ENCODE assay signal across 8 cellular contexts in the genomic region with DNA sequence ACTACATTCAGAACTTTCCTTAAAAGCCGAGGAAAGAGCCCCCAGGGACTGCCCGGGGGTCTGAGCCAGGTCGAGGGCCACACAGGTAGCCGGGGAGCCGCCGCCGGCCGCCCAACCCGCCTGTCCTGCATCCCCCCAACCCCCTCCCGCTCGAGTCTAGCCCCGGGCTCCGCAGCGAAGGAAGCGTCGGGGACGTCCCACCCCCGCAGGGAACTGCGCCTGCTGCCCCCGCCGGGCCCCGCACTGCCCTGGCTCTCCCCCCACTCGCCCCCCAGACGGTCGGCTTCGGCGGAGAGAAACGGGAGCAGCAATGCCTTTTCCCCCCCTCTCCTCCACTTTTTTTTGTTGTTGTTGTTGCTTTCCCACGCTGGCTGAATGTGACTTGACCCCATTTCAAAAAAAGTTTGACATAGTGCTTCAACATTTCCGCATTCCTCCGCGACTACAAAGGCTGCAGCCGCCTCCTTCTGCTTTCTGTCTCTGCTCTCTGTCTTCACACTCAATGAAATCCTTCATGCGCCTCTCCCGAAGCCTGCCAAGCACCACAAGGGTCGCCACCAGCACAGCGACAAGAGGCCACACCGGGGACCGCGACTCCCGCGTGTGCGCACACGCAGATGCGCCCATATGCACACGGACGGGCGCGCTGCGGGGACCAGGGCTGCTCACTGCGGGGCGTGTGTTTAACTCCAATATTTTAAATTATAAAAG. TPM values are rescaled to one million over a fixed set of nuclear protein-coding genes. Genes with fewer than 3 reads are reported as not detected.
A peak's percentile ranks its signal among the peaks of the same experiment; 100 is the strongest.
DNase-seq lines count a peak whose midpoint lies in the region; ATAC-seq, FAIRE-seq and TF ChIP-seq lines count a peak whose summit lies in the region.

No MANE protein-coding gene starts in this region.

- H3K79me2 ChIP-seq in osteoblast (ENCODE audit: insufficient read depth, low read length): peaks cover 48% of the 10 kb centered on the region

- ATAC-seq in HG02798 (IDR thresholded peaks at IDR 0.05; ENCODE audit: poor library complexity, unreplicated experiment): no peak

- POLR2A ChIA-PET in HEK293T (lab: Yijun Ruan, JAX): no interaction called here

- no peak for TF ChIP-seq CTCF in osteoblast (IDR thresholded peaks at IDR 0.05; ENCODE audit: extremely low read depth, low read depth, low read length)

- FAIRE-seq in urothelium cell line (lab: Jason Lieb, UNC): no peak

- H3K27me3 ChIP-seq in osteoblast (ENCODE audit: insufficient read depth, low read length): no peaks in the 10 kb centered on the region

- peak; percentile 59 for DNase-seq in Ammon's horn (ENCODE audit: low spot score)
- DNase-seq in HEK293T (ENCODE audit: extremely low spot score): peak; percentile 42
- DNase-seq in SIG-M5 (lab: John Stamatoyannopoulos, UW): peak; percentile 19
- DNase-seq in activated naive CD4-positive, alpha-beta T cell (lab: John Stamatoyannopoulos, UW): peak; percentile 16 to 36 (median 25)
- DNase-seq in glomerular visceral epithelial cell (ENCODE audit: extremely low spot score): peak; percentile 72
- peak; percentile 90 for DNase-seq in osteoblast (ENCODE audit: insufficient read length, low spot score, missing footprints)
- DNase-seq in urothelium cell line (ENCODE audit: low spot score): peak; percentile 73

- no peaks in the 10 kb centered on the region for H3K9me3 ChIP-seq in osteoblast (ENCODE audit: low read depth, low read length)

- no peaks in the 10 kb centered on the region for H4K20me1 ChIP-seq in osteoblast (ENCODE audit: insufficient read depth, low read length)

- peaks cover 6% of the 10 kb centered on the region for H3K36me3 ChIP-seq in osteoblast (ENCODE audit: insufficient read depth, low read length)

- peak overlapping the region; percentile 80 for H2AFZ ChIP-seq in osteoblast (ENCODE audit: low read length)

- CTCF ChIA-PET in HEK293T (lab: Yijun Ruan, JAX): no interaction called here

- H3K27ac ChIP-seq in osteoblast (ENCODE audit: low read depth, low read length): peak overlapping the region; percentile 98

- peak overlapping the region; percentile 99 for H3K4me2 ChIP-seq in osteoblast (ENCODE audit: insufficient read depth, low read length)

- H3K4me3 ChIP-seq in osteoblast (ENCODE audit: insufficient read depth, low read length): peak overlapping the region; percentile 95

- H3K4me1 ChIP-seq in osteoblast (ENCODE audit: insufficient read depth, low read length): peaks cover 17% of the 10 kb centered on the region

TF ChIP-seq in HEK293T, 16 proteins besides CTCF, POLR2A, EP300 and RAD21:
- TF ChIP-seq TARDBP (IDR thresholded peaks at IDR 0.05) (no peak), FOXM1 (IDR thresholded peaks at IDR 0.05; ENCODE audit: borderline replicate concordance) (no peak), SUZ12 (IDR thresholded peaks at IDR 0.05) (no peak), FOXK2 (IDR thresholded peaks at IDR 0.05) (no peak), ZNF384 (IDR thresholded peaks at IDR 0.05) (no peak; the same call in 1 of the 2 replicates), HDGF (IDR thresholded peaks at IDR 0.05; ENCODE audit: borderline replicate concordance) (no peak), L3MBTL2 (conservative IDR thresholded peaks at IDR 0.05) (peak; percentile 74), CTBP1 (IDR thresholded peaks at IDR 0.05; ENCODE audit: borderline replicate concordance) (peak; percentile 60; the same call in 1 of the 2 replicates), LEF1 (IDR thresholded peaks at IDR 0.05; ENCODE audit: borderline replicate concordance) (no peak), FOXA1 (IDR thresholded peaks at IDR 0.05) (no peak), ELF4 (IDR thresholded peaks at IDR 0.05) (peak; percentile 25; the same call in 1 of the 2 replicates), SP1 (IDR thresholded peaks at IDR 0.05) (no peak), BHLHE40 (IDR thresholded peaks at IDR 0.05; ENCODE audit: borderline replicate concordance) (no peak), NFRKB (IDR thresholded peaks at IDR 0.05) (no peak)
- TF ChIP-seq, protein P1, sequence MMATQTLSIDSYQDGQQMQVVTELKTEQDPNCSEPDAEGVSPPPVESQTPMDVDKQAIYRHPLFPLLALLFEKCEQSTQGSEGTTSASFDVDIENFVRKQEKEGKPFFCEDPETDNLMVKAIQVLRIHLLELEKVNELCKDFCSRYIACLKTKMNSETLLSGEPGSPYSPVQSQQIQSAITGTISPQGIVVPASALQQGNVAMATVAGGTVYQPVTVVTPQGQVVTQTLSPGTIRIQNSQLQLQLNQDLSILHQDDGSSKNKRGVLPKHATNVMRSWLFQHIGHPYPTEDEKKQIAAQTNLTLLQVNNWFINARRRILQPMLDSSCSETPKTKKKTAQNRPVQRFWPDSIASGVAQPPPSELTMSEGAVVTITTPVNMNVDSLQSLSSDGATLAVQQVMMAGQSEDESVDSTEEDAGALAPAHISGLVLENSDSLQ (IDR thresholded peaks at IDR 0.05): no peak
TF ChIP-seq in HEK293T: peak in this region for 3.

RNA-seq across cellular contexts. Expression of gene CDK6, which starts 1.1 kb away (rescaled TPM):
- total RNA-seq in osteoblast: 40.4 and 45.6 TPM in 2 replicates

Comparison
In these comparisons a context has a peak if more than half of its experiments do, and no peak if none do; other contexts are left out.
1. DNase-seq: peak in every context shown above with its lines; median percentile 90 in osteoblast; 73 in urothelium cell line; 72 in glomerular visceral epithelial cell; 59 in Ammon's horn; 42 in HEK293T; 25 in activated naive CD4-positive, alpha-beta T cell; 19 in SIG-M5.